1 cellular context compared by ENCODE assay signal in the genomic region with DNA sequence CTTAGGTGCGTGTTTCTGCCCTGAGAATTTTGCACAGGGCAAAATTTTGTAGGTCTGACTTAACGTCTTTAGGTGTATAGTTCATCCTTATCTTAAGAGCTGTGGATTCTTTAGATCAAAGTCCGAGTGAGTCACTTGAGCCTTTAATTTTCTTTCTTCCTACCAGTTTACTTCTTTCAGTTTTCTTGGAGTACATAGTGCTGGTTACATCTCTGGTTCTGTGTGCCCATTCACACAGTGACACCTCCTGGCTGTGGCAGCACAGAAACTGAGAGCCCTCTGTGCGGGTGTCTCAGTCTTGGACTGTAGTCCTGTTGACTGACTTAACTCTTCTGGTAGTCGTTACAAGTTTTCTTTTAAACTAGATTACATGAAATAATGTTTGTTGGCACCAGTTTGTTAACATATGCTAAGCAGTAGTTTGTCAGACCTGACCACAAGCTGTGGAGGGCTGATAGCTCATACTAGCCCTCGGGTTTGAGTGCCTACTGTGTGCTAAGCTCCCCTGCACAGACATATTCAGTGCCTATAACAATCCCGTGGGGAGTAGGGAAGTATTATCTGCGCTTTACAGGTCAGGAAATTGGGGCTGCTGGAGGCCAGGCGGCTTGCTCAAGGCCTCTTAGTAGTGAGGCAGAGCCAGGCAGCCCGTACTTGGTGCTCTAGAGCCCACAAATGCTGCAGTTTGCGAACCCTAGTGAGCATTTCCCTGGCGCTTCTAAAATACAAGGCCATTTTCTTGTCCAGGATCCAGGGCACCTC.
TF ChIP-seq lines count a peak whose summit lies in the region.

No MANE protein-coding gene starts in this region.

TF ChIP-seq in HCT116, 20 proteins besides CTCF, POLR2A, EP300 and RAD21 (continued from another document):
- TF ChIP-seq, protein P1, sequence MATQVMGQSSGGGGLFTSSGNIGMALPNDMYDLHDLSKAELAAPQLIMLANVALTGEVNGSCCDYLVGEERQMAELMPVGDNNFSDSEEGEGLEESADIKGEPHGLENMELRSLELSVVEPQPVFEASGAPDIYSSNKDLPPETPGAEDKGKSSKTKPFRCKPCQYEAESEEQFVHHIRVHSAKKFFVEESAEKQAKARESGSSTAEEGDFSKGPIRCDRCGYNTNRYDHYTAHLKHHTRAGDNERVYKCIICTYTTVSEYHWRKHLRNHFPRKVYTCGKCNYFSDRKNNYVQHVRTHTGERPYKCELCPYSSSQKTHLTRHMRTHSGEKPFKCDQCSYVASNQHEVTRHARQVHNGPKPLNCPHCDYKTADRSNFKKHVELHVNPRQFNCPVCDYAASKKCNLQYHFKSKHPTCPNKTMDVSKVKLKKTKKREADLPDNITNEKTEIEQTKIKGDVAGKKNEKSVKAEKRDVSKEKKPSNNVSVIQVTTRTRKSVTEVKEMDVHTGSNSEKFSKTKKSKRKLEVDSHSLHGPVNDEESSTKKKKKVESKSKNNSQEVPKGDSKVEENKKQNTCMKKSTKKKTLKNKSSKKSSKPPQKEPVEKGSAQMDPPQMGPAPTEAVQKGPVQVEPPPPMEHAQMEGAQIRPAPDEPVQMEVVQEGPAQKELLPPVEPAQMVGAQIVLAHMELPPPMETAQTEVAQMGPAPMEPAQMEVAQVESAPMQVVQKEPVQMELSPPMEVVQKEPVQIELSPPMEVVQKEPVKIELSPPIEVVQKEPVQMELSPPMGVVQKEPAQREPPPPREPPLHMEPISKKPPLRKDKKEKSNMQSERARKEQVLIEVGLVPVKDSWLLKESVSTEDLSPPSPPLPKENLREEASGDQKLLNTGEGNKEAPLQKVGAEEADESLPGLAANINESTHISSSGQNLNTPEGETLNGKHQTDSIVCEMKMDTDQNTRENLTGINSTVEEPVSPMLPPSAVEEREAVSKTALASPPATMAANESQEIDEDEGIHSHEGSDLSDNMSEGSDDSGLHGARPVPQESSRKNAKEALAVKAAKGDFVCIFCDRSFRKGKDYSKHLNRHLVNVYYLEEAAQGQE (IDR thresholded peaks at IDR 0.05; ENCODE audit: low read depth): no peak
- no peak for TF ChIP-seq ZNF274 (IDR thresholded peaks at IDR 0.05; ENCODE audit: low read depth, low read length)
